ENCODE assay signal across 26 cellular contexts in genomic region chr15:101051291-101052030, GRCh38.
DNase-seq lines count a peak whose midpoint lies in the region; ATAC-seq, FAIRE-seq and TF ChIP-seq lines count a peak whose summit lies in the region.
"Had no signal": no experiment of that assay in that cellular context is flagged by ENCODE, and none has a peak within 500 bp of the region (broad histone marks: within the 10 kb centered on the region; RNA-seq: fewer than 3 reads in every experiment).

No MANE protein-coding gene starts in this region.

- H2BK120ac ChIP-seq in H1 (replicated peaks; ENCODE audit: low read depth, low read length) = no peak overlapping the region

- no peak overlapping the region for H4K5ac ChIP-seq in H1 (ENCODE audit: insufficient read length, low read depth, low read length)

- no peak overlapping the region for H3K4ac ChIP-seq in H1 (replicated peaks; ENCODE audit: insufficient read length, low read depth, low read length)

- H3K79me2 ChIP-seq in H1 (ENCODE audit: control insufficient read depth in 1 of 2, insufficient read depth in 2 of 2, low read length in 2 of 2) = no peaks in the 10 kb centered on the region
- H3K79me2 ChIP-seq in neural progenitor cell (ENCODE audit: low read depth) = no peaks in the 10 kb centered on the region

- peak overlapping the region; percentile 71 for H4K91ac ChIP-seq in H1 (replicated peaks; ENCODE audit: insufficient read length, low read length)

- peak overlapping the region; percentile 4; the same call in 1 of the 2 replicates for H2BK15ac ChIP-seq in H1 (ENCODE audit: low read length)

- no peaks in the 10 kb centered on the region for H3K9me3 ChIP-seq in right cardiac atrium (ENCODE audit: control insufficient read depth, low read length)
- H3K9me3 ChIP-seq in H1 (ENCODE audit: insufficient read depth in 2 of 2, low read depth in 1 of 2, low read length in 1 of 2) = no peaks in the 10 kb centered on the region
- no peaks in the 10 kb centered on the region for H3K9me3 ChIP-seq in neural progenitor cell (ENCODE audit: low read depth)
- H3K9me3 ChIP-seq: left lung, psoas muscle, upper lobe of left lung had no signal

- H3K36me3 ChIP-seq in H1 (ENCODE audit: control insufficient read depth in 2 of 4, insufficient read depth in 4 of 4, low read length in 3 of 4) (no peaks in the 10 kb centered on the region), neural progenitor cell (no peaks in the 10 kb centered on the region)

- CTCF ChIA-PET in H1 (lab: Charles Lee; ENCODE audit: partially characterized antibody) = interaction anchor here (0.9 to 3.2 kb wide), 6 partner anchors 9 to 35 kb away, joined by 3 to 13 read pairs (median 5); no protein-coding TSS in a partner anchor

- intact Hi-C loops in Right ventricle myocardium superior (cut with DNase I) (no loop called here), right cardiac atrium (cut with DNase I) (no loop called here)

- POLR2A ChIA-PET in H1 (lab: Charles Lee; ENCODE audit: partially characterized antibody) = interaction anchor here (1.5 to 3.5 kb wide), 2 partner anchors 12 to 17 kb away, joined by 3 to 14 read pairs; no protein-coding TSS in a partner anchor

- H3K27ac Mint-ChIP-seq in neural progenitor cell = peak overlapping the region; percentile 50
- H3K27ac Mint-ChIP-seq: immature natural killer cell had no signal

- no peak overlapping the region; the same call in 1 of the 2 replicates for H2AK5ac ChIP-seq in H1 (ENCODE audit: low read depth, low read length)

- no peaks in the 10 kb centered on the region for H3K79me1 ChIP-seq in H1 (ENCODE audit: low read depth, low read length)

- no peak overlapping the region for H3K4me3 Mint-ChIP-seq in neural progenitor cell
- H3K4me3 Mint-ChIP-seq: immature natural killer cell, WTC11 had no signal

- H3K9ac ChIP-seq in H1 (replicated peaks in 1 of 4; ENCODE audit: extremely low read depth in 1 of 4, low read depth in 3 of 4, low read length in 3 of 4) (no peak overlapping the region), neural progenitor cell (no peak overlapping the region)

- no peaks in the 10 kb centered on the region for H3F3A ChIP-seq in neural progenitor cell (ENCODE audit: low read depth)

- peaks cover 2% of the 10 kb centered on the region; the same call in 1 of the 2 replicates for H3K23me2 ChIP-seq in H1 (ENCODE audit: low read depth, low read length)

- no peak for ATAC-seq in Right ventricle myocardium superior (ENCODE audit: poor library complexity)
- ATAC-seq in right cardiac atrium = no peak
- no peak for ATAC-seq in HG03025 (IDR thresholded peaks at IDR 0.05; ENCODE audit: low FRiP score, unreplicated experiment)
- ATAC-seq: foreskin keratinocyte, left lung, psoas muscle, WTC11 had no signal

- no peak overlapping the region for H3K14ac ChIP-seq in H1 (ENCODE audit: insufficient read length)

- no peak overlapping the region for H2BK12ac ChIP-seq in H1 (ENCODE audit: low read depth, low read length)

- H3K4me1 ChIP-seq in right cardiac atrium (ENCODE audit: control insufficient read depth, insufficient read depth, low read length) (no peaks in the 10 kb centered on the region), H1 (replicated peaks in 1 of 4; ENCODE audit: control insufficient read depth in 3 of 4, insufficient read depth in 4 of 4, low read length in 3 of 4) (peaks cover 0 to 9% (median 3%) of the 10 kb centered on the region in 4 experiments; a peak in 6 of 7 replicates), neural progenitor cell (peaks cover 13% of the 10 kb centered on the region)
- H3K4me1 ChIP-seq: foreskin keratinocyte, left lung, psoas muscle had no signal

- no peak overlapping the region for H3K23ac ChIP-seq in H1 (ENCODE audit: insufficient read length)

- FAIRE-seq in H1 (lab: Jason Lieb, UNC) = no peak
- FAIRE-seq: A204.1 had no signal

- WGBS in right cardiac atrium = 92% methylated on average over 28 of the region's 28 CpGs
- 90% methylated on average over 27 of the region's 28 CpGs; no CpG with 5 or more reads in 1 of the 2 experiments for WGBS in H1 (ENCODE audit: extremely low coverage in 1 of 2, insufficient coverage in 1 of 2, insufficient read length in 1 of 2, insufficient replicate concordance in 2 of 2, low coverage in 1 of 2, low lambda C conversion rate in 2 of 2, missing lambda C conversion rate in 1 of 2), 2 experiments

- H3K4me1 Mint-ChIP-seq in neural progenitor cell = peaks cover 32% of the 10 kb centered on the region
- H3K4me1 Mint-ChIP-seq: immature natural killer cell had no signal

- H2BK20ac ChIP-seq in H1 (ENCODE audit: low read length) = no peak overlapping the region

- H3K27me3 ChIP-seq in right cardiac atrium (ENCODE audit: control insufficient read depth, insufficient read depth) = no peaks in the 10 kb centered on the region
- H3K27me3 ChIP-seq in H1 (replicated peaks in 1 of 4; ENCODE audit: control insufficient read depth in 3 of 4, extremely low read depth in 1 of 4, insufficient read depth in 3 of 4, low read length in 3 of 4) = 0 out of 7 replicates have a peak, but pooled peaks cover 0 to under 1% (median 0%) of the 10 kb centered on the region in 4 experiments
- H3K27me3 ChIP-seq in neural progenitor cell = peaks cover 25% of the 10 kb centered on the region
- H3K27me3 ChIP-seq: foreskin keratinocyte, left lung, upper lobe of left lung had no signal

- no peak for TF ChIP-seq CTCF in H1 (IDR thresholded peaks at IDR 0.05; ENCODE audit: control extremely low read depth in 1 of 3, insufficient read depth in 1 of 3, low read depth in 1 of 3, low read length in 3 of 3)
- no peak for TF ChIP-seq CTCF in neural progenitor cell (IDR thresholded peaks at IDR 0.05)

- H3K4me2 ChIP-seq in H1 (ENCODE audit: insufficient read depth in 1 of 2, low read depth in 2 of 2, low read length in 2 of 2) (no peak overlapping the region), neural progenitor cell (no peak overlapping the region)

- H3K4me3 ChIP-seq in right cardiac atrium (ENCODE audit: low read length) = no peak overlapping the region
- H3K4me3 ChIP-seq in H1 (ENCODE audit: extremely low read depth in 1 of 4, insufficient read depth in 2 of 4, low read depth in 3 of 4, low read length in 4 of 4) = no peak overlapping the region
- H3K4me3 ChIP-seq in neural progenitor cell = no peak overlapping the region
- H3K4me3 ChIP-seq: left lung, psoas muscle, skin epidermis, upper lobe of left lung had no signal

- DNase-seq in Right ventricle myocardium superior = peak; percentile 33
- DNase-seq in right cardiac atrium = no peak
- DNase-seq in H1 (ENCODE audit: low read depth in 1 of 2, low spot score in 2 of 2) = no peak
- DNase-seq in neural progenitor cell (ENCODE audit: low spot score) = no peak
- peak; percentile 27 for DNase-seq in ureter (ENCODE audit: low spot score)
- DNase-seq in AG08395 (ENCODE audit: low spot score) = no peak
- DNase-seq in NCI-H524 (lab: John Stamatoyannopoulos, UW) = no peak
- DNase-seq: activated gamma-delta T cell; activated T-cell treated with anti-CD3 and anti-CD28 coated beads, Interleukin-2, amount 50 U/mL, for 1 hour; cerebellar nuclear complex; DMS79 treated with DMSO at 0.1 percent for 48 hours; effector CD8-positive, alpha-beta T cell; foreskin keratinocyte; immature natural killer cell; NCI-H2029; NCI-H2227 treated with DMSO at 0.1 percent for 48 hours; psoas muscle; stimulated activated CD4-positive, alpha-beta T cell treated with anti-CD3 and anti-CD28 coated beads, Interleukin-1b, Interleukin-23, amount 100 ng/mL, for 48 hours; T-helper 9 cell had no signal

- no peaks in the 10 kb centered on the region for H3K36me3 Mint-ChIP-seq in neural progenitor cell
- H3K36me3 Mint-ChIP-seq: immature natural killer cell had no signal

- TF ChIP-seq EP300 in H1 (IDR thresholded peaks at IDR 0.05; ENCODE audit: borderline replicate concordance in 1 of 2, low read depth in 2 of 2, low read length in 2 of 2) = no peak

- H2AFZ ChIP-seq in H1 (ENCODE audit: low read length) (no peak overlapping the region), neural progenitor cell (replicated peaks) (no peak overlapping the region)

- no peaks in the 10 kb centered on the region for H4K20me1 ChIP-seq in H1 (replicated peaks in 1 of 2; ENCODE audit: control insufficient read depth in 1 of 2, insufficient read depth in 2 of 2, low read length in 2 of 2)
- no peaks in the 10 kb centered on the region for H4K20me1 ChIP-seq in neural progenitor cell (ENCODE audit: low read depth)

- 0 out of 2 replicates have a peak overlapping the region, but pooled peaks have one; percentile 44 for H2BK5ac ChIP-seq in H1 (ENCODE audit: low read depth, low read length)

- TF ChIP-seq POLR2A in H1 (IDR thresholded peaks at IDR 0.05; ENCODE audit: control extremely low read depth in 1 of 2, low read depth in 2 of 2, low read length in 2 of 2) = no peak

- H3K9me3 Mint-ChIP-seq in neural progenitor cell = no peaks in the 10 kb centered on the region
- H3K9me3 Mint-ChIP-seq: immature natural killer cell had no signal

- H4K8ac ChIP-seq in H1 (ENCODE audit: extremely low read depth, insufficient read depth, low read length) = no peak overlapping the region

- H3K27ac ChIP-seq in right cardiac atrium (ENCODE audit: low read length) (no peak overlapping the region), H1 (ENCODE audit: low read depth, low read length) (no peak overlapping the region), neural progenitor cell (no peak overlapping the region)
- H3K27ac ChIP-seq: foreskin keratinocyte, left lung, psoas muscle, RWPE1, skin epidermis, upper lobe of left lung had no signal

- peaks cover 17% of the 10 kb centered on the region for H3K27me3 Mint-ChIP-seq in neural progenitor cell (ENCODE audit: insufficient read depth, low read depth)

- H3K18ac ChIP-seq in H1 (ENCODE audit: extremely low read depth, low read length) = no peak overlapping the region

- no peak for TF ChIP-seq RAD21 in H1 (IDR thresholded peaks at IDR 0.05 in 1 of 2, conservative IDR thresholded peaks at IDR 0.05 in 1 of 2; ENCODE audit: low read depth in 2 of 2, low read length in 2 of 2)

- H3K56ac ChIP-seq in H1 (replicated peaks; ENCODE audit: insufficient read length, low read depth, low read length) = no peak overlapping the region

TF ChIP-seq in H1, 55 proteins besides CTCF, POLR2A, EP300 and RAD21:
- no peak for TF ChIP-seq USF2 (IDR thresholded peaks at IDR 0.05; ENCODE audit: low read length)
- no peak for TF ChIP-seq RBBP5 (IDR thresholded peaks at IDR 0.05; ENCODE audit: borderline replicate concordance, low read depth, low read length)

Comparison
In these comparisons a context has a peak if more than half of its experiments do, and no peak if none do; other contexts are left out.
1. DNase-seq: peak in Right ventricle myocardium superior (single experiment) and ureter (single experiment); none in right cardiac atrium (0 of 3), H1 (0 of 2), neural progenitor cell (single experiment), AG08395 (single experiment) and NCI-H524 (0 of 2).